ENCODE assay signal across 13 cellular contexts in the genomic region with DNA sequence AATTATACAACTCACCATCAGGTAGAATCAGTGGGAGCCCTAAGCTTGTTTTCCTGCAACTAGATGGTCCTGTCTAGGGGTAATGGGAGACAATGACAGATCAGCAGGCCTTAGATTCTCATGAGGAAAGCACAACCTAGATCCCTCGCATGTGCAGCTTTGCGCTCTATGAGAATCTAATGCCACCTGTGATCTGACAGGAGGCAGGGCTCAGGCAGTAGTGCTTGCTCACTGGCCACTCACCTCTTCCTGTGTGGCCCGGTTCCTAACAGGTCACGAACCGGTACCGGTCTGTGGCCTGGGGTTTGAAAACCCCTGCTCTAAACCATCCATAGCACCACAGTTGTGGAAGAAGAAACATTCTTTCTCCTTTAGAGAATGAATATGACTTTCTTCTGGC.
DNase-seq lines count a peak whose midpoint lies in the region; ATAC-seq and TF ChIP-seq lines count a peak whose summit lies in the region.
"Had no signal": no experiment of that assay in that cellular context is flagged by ENCODE, and none has a peak within 500 bp of the region (broad histone marks: within the 10 kb centered on the region; RNA-seq: fewer than 3 reads in every experiment).

No MANE protein-coding gene starts in this region.

- H3K4me1 Mint-ChIP-seq in activated naive CD4-positive, alpha-beta T cell treated with anti-CD3 and anti-CD28 coated beads for 36 hours (ENCODE audit: low read depth): peaks cover 56% of the 10 kb centered on the region
- H3K4me1 Mint-ChIP-seq in activated naive CD4-positive, alpha-beta T cell treated with anti-CD3 and anti-CD28 coated beads, Interleukin-2, amount 10 ng/mL, durations not matched to agents 7 days and 5 days: peaks cover 27% of the 10 kb centered on the region
- H3K4me1 Mint-ChIP-seq in central memory CD8-positive, alpha-beta T cell: peaks cover 16% of the 10 kb centered on the region
- H3K4me1 Mint-ChIP-seq in progenitor cell of endocrine pancreas (ENCODE audit: low read depth): peaks cover 6% of the 10 kb centered on the region
- peaks cover 12 to 20% (median 16%) of the 10 kb centered on the region in 4 donors for H3K4me1 Mint-ChIP-seq in CD4-positive, alpha-beta memory T cell

- H3K36me3 ChIP-seq in OCI-LY1 (ENCODE audit: insufficient read depth, low read length): no peaks in the 10 kb centered on the region; the same call in 1 of the 2 replicates
- no peaks in the 10 kb centered on the region for H3K36me3 ChIP-seq in CD4-positive, alpha-beta memory T cell (ENCODE audit: insufficient read depth, low read length)

- no peak overlapping the region; the same call in 1 of the 2 replicates for H3K4me2 ChIP-seq in OCI-LY1 (ENCODE audit: low read length)

- no peak for ATAC-seq in central memory CD8-positive, alpha-beta T cell (replicated peaks; ENCODE audit: extremely low read depth, poor library complexity, severe bottlenecking)
- ATAC-seq: GM12878 had no signal

- intact Hi-C loops in activated naive CD4-positive, alpha-beta T cell treated with anti-CD3 and anti-CD28 coated beads for 36 hours (cut with micrococcal nuclease): loop anchor here (5.0 kb wide), 2 partner anchors 103 to 1693 kb away; no protein-coding TSS in a partner anchor
- intact Hi-C loops in CD4-positive, alpha-beta memory T cell (cut with micrococcal nuclease): no loop called here

- no peaks in the 10 kb centered on the region for H3F3A ChIP-seq in OCI-LY1 (ENCODE audit: insufficient read depth, low read length)

- no peaks in the 10 kb centered on the region for H3K27me3 ChIP-seq in OCI-LY1 (ENCODE audit: insufficient read depth, low read length)
- H3K27me3 ChIP-seq in CD4-positive, alpha-beta memory T cell (ENCODE audit: insufficient read depth, low read length): no peaks in the 10 kb centered on the region

- no peak overlapping the region for H3K4me3 ChIP-seq in OCI-LY1 (ENCODE audit: low read depth, low read length, poor library complexity, severe bottlenecking)
- no peak overlapping the region for H3K4me3 ChIP-seq in CD4-positive, alpha-beta memory T cell (ENCODE audit: low read length in 2 of 2)
- H3K4me3 ChIP-seq: GM12878, GM23248 had no signal

- no peaks in the 10 kb centered on the region for H3K79me2 ChIP-seq in OCI-LY1 (ENCODE audit: insufficient read depth, low read length)

- no peaks in the 10 kb centered on the region for H3K36me3 Mint-ChIP-seq in activated naive CD4-positive, alpha-beta T cell treated with anti-CD3 and anti-CD28 coated beads for 36 hours (ENCODE audit: low read depth)
- no peaks in the 10 kb centered on the region for H3K36me3 Mint-ChIP-seq in activated naive CD4-positive, alpha-beta T cell treated with anti-CD3 and anti-CD28 coated beads, Interleukin-2, amount 10 ng/mL, durations not matched to agents 7 days and 5 days
- no peaks in the 10 kb centered on the region for H3K36me3 Mint-ChIP-seq in central memory CD8-positive, alpha-beta T cell (ENCODE audit: insufficient read depth)
- H3K36me3 Mint-ChIP-seq in progenitor cell of endocrine pancreas (ENCODE audit: insufficient read depth): no peaks in the 10 kb centered on the region
- no peaks in the 10 kb centered on the region for H3K36me3 Mint-ChIP-seq in CD4-positive, alpha-beta memory T cell

- no peak overlapping the region for H2AFZ ChIP-seq in OCI-LY1 (ENCODE audit: low read length)
- H2AFZ ChIP-seq: GM23248 had no signal

- no peak for DNase-seq in activated naive CD4-positive, alpha-beta T cell treated with anti-CD3 and anti-CD28 coated beads for 36 hours
- no peak for DNase-seq in activated naive CD4-positive, alpha-beta T cell treated with anti-CD3 and anti-CD28 coated beads, Interleukin-2, amount 10 ng/mL, durations not matched to agents 7 days and 5 days
- no peak for DNase-seq in central memory CD8-positive, alpha-beta T cell (ENCODE audit: low spot score in 2 of 2)
- DNase-seq in progenitor cell of endocrine pancreas (ENCODE audit: low spot score, unreplicated experiment): no peak
- no peak for DNase-seq in NCI-H2081 treated with DMSO at 0.1 percent for 48 hours (lab: John Stamatoyannopoulos, UW)
- no peak for DNase-seq in CD4-positive, alpha-beta memory T cell
- DNase-seq: C1 segment of cervical spinal cord; CD4-positive, alpha-beta T cell; DMS79; GM23248 had no signal

- CTCF ChIA-PET in activated naive CD4-positive, alpha-beta T cell treated with anti-CD3 and anti-CD28 coated beads for 36 hours (lab: Charles Lee): no interaction called here
- CTCF ChIA-PET in activated naive CD4-positive, alpha-beta T cell treated with anti-CD3 and anti-CD28 coated beads, Interleukin-2, amount 10 ng/mL, durations not matched to agents 7 days and 5 days (lab: Charles Lee): no interaction called here
- CTCF ChIA-PET in CD4-positive, alpha-beta memory T cell (lab: Charles Lee; ENCODE audit: partially characterized antibody): no interaction called here

- H4K20me1 ChIP-seq in OCI-LY1 (ENCODE audit: insufficient read depth, low read length): no peaks in the 10 kb centered on the region

- H3K9me3 Mint-ChIP-seq in activated naive CD4-positive, alpha-beta T cell treated with anti-CD3 and anti-CD28 coated beads for 36 hours: no peaks in the 10 kb centered on the region
- no peaks in the 10 kb centered on the region for H3K9me3 Mint-ChIP-seq in activated naive CD4-positive, alpha-beta T cell treated with anti-CD3 and anti-CD28 coated beads, Interleukin-2, amount 10 ng/mL, durations not matched to agents 7 days and 5 days
- no peaks in the 10 kb centered on the region for H3K9me3 Mint-ChIP-seq in central memory CD8-positive, alpha-beta T cell
- no peaks in the 10 kb centered on the region for H3K9me3 Mint-ChIP-seq in progenitor cell of endocrine pancreas (ENCODE audit: low read depth)
- no peaks in the 10 kb centered on the region for H3K9me3 Mint-ChIP-seq in CD4-positive, alpha-beta memory T cell
- H3K9me3 Mint-ChIP-seq: CD4-positive, alpha-beta T cell had no signal

- H3K4me1 ChIP-seq in OCI-LY1 (ENCODE audit: insufficient read depth, low read length, severe bottlenecking): peaks cover 57% of the 10 kb centered on the region
- H3K4me1 ChIP-seq in CD4-positive, alpha-beta memory T cell (ENCODE audit: insufficient read depth, low read length): peaks cover 8% of the 10 kb centered on the region

- H3K27ac ChIP-seq in OCI-LY1 (ENCODE audit: low read depth, low read length, poor library complexity, severe bottlenecking): peak overlapping the region; percentile 91
- H3K27ac ChIP-seq in CD4-positive, alpha-beta memory T cell (ENCODE audit: low read depth, low read length): no peak overlapping the region
- H3K27ac ChIP-seq: GM23248 had no signal

- H3K9me2 ChIP-seq in OCI-LY1 (ENCODE audit: low read depth, low read length): no peaks in the 10 kb centered on the region

- no peak overlapping the region for H3K4me3 Mint-ChIP-seq in activated naive CD4-positive, alpha-beta T cell treated with anti-CD3 and anti-CD28 coated beads for 36 hours
- no peak overlapping the region for H3K4me3 Mint-ChIP-seq in activated naive CD4-positive, alpha-beta T cell treated with anti-CD3 and anti-CD28 coated beads, Interleukin-2, amount 10 ng/mL, durations not matched to agents 7 days and 5 days
- H3K4me3 Mint-ChIP-seq in central memory CD8-positive, alpha-beta T cell: no peak overlapping the region
- no peak overlapping the region for H3K4me3 Mint-ChIP-seq in progenitor cell of endocrine pancreas (ENCODE audit: low read depth)
- H3K4me3 Mint-ChIP-seq in CD4-positive, alpha-beta memory T cell: no peak overlapping the region
- H3K4me3 Mint-ChIP-seq: B cell; CD4-positive, alpha-beta T cell had no signal

- peak overlapping the region; percentile 26 for H3K27ac Mint-ChIP-seq in activated naive CD4-positive, alpha-beta T cell treated with anti-CD3 and anti-CD28 coated beads for 36 hours
- H3K27ac Mint-ChIP-seq in activated naive CD4-positive, alpha-beta T cell treated with anti-CD3 and anti-CD28 coated beads, Interleukin-2, amount 10 ng/mL, durations not matched to agents 7 days and 5 days: no peak overlapping the region
- peak overlapping the region; percentile 39 for H3K27ac Mint-ChIP-seq in central memory CD8-positive, alpha-beta T cell (ENCODE audit: low read depth)
- peak overlapping the region; percentile 21 for H3K27ac Mint-ChIP-seq in progenitor cell of endocrine pancreas
- no peak overlapping the region for H3K27ac Mint-ChIP-seq in CD4-positive, alpha-beta memory T cell
- H3K27ac Mint-ChIP-seq: B cell; CD4-positive, alpha-beta T cell had no signal

- TF ChIP-seq CTCF in OCI-LY1 (IDR thresholded peaks at IDR 0.05; ENCODE audit: low read length) (no peak), progenitor cell of endocrine pancreas (IDR thresholded peaks at IDR 0.05; ENCODE audit: unreplicated experiment) (no peak)

- no peak overlapping the region for H3K9ac ChIP-seq in OCI-LY1 (ENCODE audit: low read length)
- H3K9ac ChIP-seq: GM23248 had no signal

- peaks cover 4% of the 10 kb centered on the region for H3K27me3 Mint-ChIP-seq in activated naive CD4-positive, alpha-beta T cell treated with anti-CD3 and anti-CD28 coated beads for 36 hours (ENCODE audit: low read depth)
- peaks cover 6% of the 10 kb centered on the region for H3K27me3 Mint-ChIP-seq in activated naive CD4-positive, alpha-beta T cell treated with anti-CD3 and anti-CD28 coated beads, Interleukin-2, amount 10 ng/mL, durations not matched to agents 7 days and 5 days
- H3K27me3 Mint-ChIP-seq in central memory CD8-positive, alpha-beta T cell: no peaks in the 10 kb centered on the region
- no peaks in the 10 kb centered on the region for H3K27me3 Mint-ChIP-seq in progenitor cell of endocrine pancreas
- H3K27me3 Mint-ChIP-seq in CD4-positive, alpha-beta memory T cell: no peaks in the 10 kb centered on the region
- H3K27me3 Mint-ChIP-seq: B cell; CD4-positive, alpha-beta T cell had no signal

- POLR2A ChIA-PET in CD4-positive, alpha-beta memory T cell (lab: Charles Lee; ENCODE audit: partially characterized antibody): no interaction called here

- no peaks in the 10 kb centered on the region for H3K9me3 ChIP-seq in OCI-LY1 (ENCODE audit: low read length)
- H3K9me3 ChIP-seq in CD4-positive, alpha-beta memory T cell (ENCODE audit: control insufficient read depth in 1 of 2, low read length in 2 of 2): no peaks in the 10 kb centered on the region

Comparison
In these comparisons a context has a peak if more than half of its experiments do, and no peak if none do; other contexts are left out.
1. H3K27ac Mint-ChIP-seq: peak in activated naive CD4-positive, alpha-beta T cell treated with anti-CD3 and anti-CD28 coated beads for 36 hours (single experiment), central memory CD8-positive, alpha-beta T cell (single experiment) and progenitor cell of endocrine pancreas (single experiment); none in activated naive CD4-positive, alpha-beta T cell treated with anti-CD3 and anti-CD28 coated beads, Interleukin-2, amount 10 ng/mL, durations not matched to agents 7 days and 5 days (single experiment) and CD4-positive, alpha-beta memory T cell (0 of 7).